8 cellular contexts compared by ENCODE assay signal in the genomic region with DNA sequence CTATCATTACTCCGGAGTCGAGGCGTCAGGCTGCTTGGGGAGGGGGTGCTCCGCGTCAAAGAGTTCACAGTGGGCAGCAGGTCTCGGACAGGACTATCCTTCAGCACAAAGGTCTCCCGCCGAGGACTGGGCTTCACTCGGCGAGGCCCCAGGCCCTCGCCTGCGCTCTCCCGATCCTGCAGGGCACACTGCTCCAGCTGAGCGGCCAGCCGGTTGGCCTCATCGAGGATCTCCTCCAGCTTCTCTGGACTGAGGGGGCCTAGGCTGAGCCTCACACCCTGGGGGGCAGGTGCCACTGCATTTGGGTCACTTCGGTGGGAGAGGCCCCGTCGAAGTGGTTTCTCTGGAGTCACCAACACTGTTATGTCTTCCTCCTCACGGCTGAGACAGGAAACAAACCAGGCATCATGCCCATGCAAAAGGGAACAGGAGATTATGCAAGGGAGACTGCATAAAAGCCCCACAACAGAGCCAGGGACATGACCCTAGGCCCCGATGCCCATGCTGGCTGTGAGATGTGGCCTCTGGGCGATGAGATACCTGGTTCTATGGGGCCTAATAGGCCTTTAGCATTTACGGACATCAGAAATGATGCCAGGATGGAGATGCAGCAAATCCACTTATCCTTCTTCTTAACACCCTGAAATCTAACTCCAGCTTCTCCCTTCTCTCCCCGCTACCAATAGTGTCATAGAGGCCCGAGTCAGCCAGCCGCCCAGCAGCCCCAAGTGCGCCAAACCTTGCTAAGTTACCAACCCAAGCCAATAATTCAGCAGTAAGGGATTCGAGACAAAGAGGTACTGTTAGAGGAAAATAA. TPM values are rescaled to one million over a fixed set of nuclear protein-coding genes. Genes with fewer than 3 reads are reported as not detected.
A peak's percentile ranks its signal among the peaks of the same experiment; 100 is the strongest.
DNase-seq lines count a peak whose midpoint lies in the region; TF ChIP-seq lines count a peak whose summit lies in the region.

No MANE protein-coding gene starts in this region.

- peaks cover 25% of the 10 kb centered on the region for H3K4me1 Mint-ChIP-seq in progenitor cell of endocrine pancreas (ENCODE audit: low read depth)

- TF ChIP-seq CTCF in GM06990 (IDR thresholded peaks at IDR 0.05; ENCODE audit: insufficient read depth, low read length, poor library complexity, severe bottlenecking) = no peak
- TF ChIP-seq CTCF in OCI-LY7 (conservative IDR thresholded peaks at IDR 0.05; ENCODE audit: low read length) = no peak
- TF ChIP-seq CTCF in progenitor cell of endocrine pancreas (IDR thresholded peaks at IDR 0.05; ENCODE audit: unreplicated experiment) = no peak
- no peak for TF ChIP-seq CTCF in GM13977 (IDR thresholded peaks at IDR 0.05; ENCODE audit: extremely low read depth, insufficient read depth, missing control alignments)

- no TSS peak for BruUV-seq in OCI-LY7 (replicated peaks; lab: Mats Ljungman, UMichigan)

- peak overlapping the region; percentile 98 for H3K4me3 Mint-ChIP-seq in progenitor cell of endocrine pancreas (ENCODE audit: low read depth)

- no peak overlapping the region for H3K27ac Mint-ChIP-seq in progenitor cell of endocrine pancreas

- peak overlapping the region; percentile 92 for H3K4me2 ChIP-seq in OCI-LY7 (ENCODE audit: low read length)

- H3K4me1 ChIP-seq in OCI-LY7 (ENCODE audit: insufficient read depth, low read length, poor library complexity, severe bottlenecking) = peaks cover 21% of the 10 kb centered on the region

- no peaks in the 10 kb centered on the region for H3K9me3 ChIP-seq in OCI-LY7 (ENCODE audit: low read length)

- H3K27ac ChIP-seq in OCI-LY7 (ENCODE audit: low read depth, low read length, poor library complexity, severe bottlenecking) (peak overlapping the region; percentile 60), epithelial cell of prostate (peak overlapping the region; percentile 80)

- H3K36me3 ChIP-seq in GM06990 (ENCODE audit: control insufficient read depth, insufficient read depth, low read length) (no peaks in the 10 kb centered on the region), OCI-LY7 (ENCODE audit: insufficient read depth, low read length) (peaks cover 34% of the 10 kb centered on the region)

- in situ Hi-C loops in GM13977 (cut with MboI; ENCODE audit: low pct_unique_long_range_greater_than_20kb, low sequenced_read_pairs, unreplicated experiment) = no loop called here

- no peaks in the 10 kb centered on the region for H3K9me2 ChIP-seq in OCI-LY7 (ENCODE audit: insufficient read depth, low read length)

- no peaks in the 10 kb centered on the region for H3K9me3 Mint-ChIP-seq in progenitor cell of endocrine pancreas (ENCODE audit: low read depth)

- no peaks in the 10 kb centered on the region for H4K20me1 ChIP-seq in OCI-LY7 (ENCODE audit: insufficient read depth, low read length)

- H3K27me3 Mint-ChIP-seq in progenitor cell of endocrine pancreas = no peaks in the 10 kb centered on the region

- peak overlapping the region; percentile 71; the same call in 1 of the 2 replicates for H2AFZ ChIP-seq in OCI-LY7 (ENCODE audit: low read length)

- CTCF ChIA-PET in OCI-LY7 (lab: Charles Lee; ENCODE audit: unreplicated experiment) = interaction anchor here (0.6 to 0.9 kb wide), 2 partner anchors 10 to 116 kb away, joined by 3 to 5 read pairs; a partner anchor contains a TSS

- H3K27me3 ChIP-seq in GM06990 (replicated peaks; ENCODE audit: control insufficient read depth, insufficient read depth, low read length) = no peaks in the 10 kb centered on the region

- DNase-seq in GM06990 (ENCODE audit: extremely low read depth, insufficient read length) (no peak), OCI-LY7 (ENCODE audit: low spot score) (no peak), epithelial cell of prostate (ENCODE audit: low read depth, low spot score) (no peak), progenitor cell of endocrine pancreas (ENCODE audit: low spot score, unreplicated experiment) (no peak), GM13977 (ENCODE audit: low spot score) (no peak), NCI-H526 treated with DMSO at 0.1 percent for 48 hours (lab: John Stamatoyannopoulos, UW) (no peak), NCI-H2227 treated with DMSO at 0.1 percent for 48 hours (lab: John Stamatoyannopoulos, UW) (no peak), NCI-H2081 (lab: John Stamatoyannopoulos, UW) (no peak)

- H3K4me3 ChIP-seq in GM06990 (replicated peaks; ENCODE audit: low read depth, low read length) (peak overlapping the region; percentile 85), OCI-LY7 (ENCODE audit: low read depth, low read length, poor library complexity, severe bottlenecking) (peak overlapping the region; percentile 77)

- POLR2A ChIA-PET in OCI-LY7 (lab: Charles Lee) = interaction anchor here (1.2 to 1.6 kb wide), 9 partner anchors 15 to 248 kb away, joined by 3 to 14 read pairs (median 4); a partner anchor contains a TSS

- intact Hi-C loops in OCI-LY7 (cut with micrococcal nuclease; ENCODE audit: unreplicated experiment) = loop anchor here (5.0 kb wide), 1 partner anchor 200 kb away; a partner anchor contains a TSS

- peaks cover 7% of the 10 kb centered on the region; the same call in 1 of the 2 replicates for H3K79me2 ChIP-seq in OCI-LY7 (ENCODE audit: insufficient read depth, low read depth, low read length)

- peaks cover 6% of the 10 kb centered on the region for H3K36me3 Mint-ChIP-seq in progenitor cell of endocrine pancreas (ENCODE audit: insufficient read depth)

RNA-seq across cellular contexts. Expression of a gene that starts 1.1 kb away (rescaled TPM):
- total RNA-seq in OCI-LY7 (2014; rRNA removed; shearing (Covaris generic)) = 42.7 and 44.5 TPM in 2 replicates
- total RNA-seq in OCI-LY7 (2022) = 40.7 and 43.7 TPM in 2 replicates
- total RNA-seq in progenitor cell of endocrine pancreas = 26.1 and 29.4 TPM in 2 replicates

RNA-seq across cellular contexts. Expression of a gene that starts 24.9 kb away (rescaled TPM):
- 0.16 TPM in 1 of 2 replicates, not detected in the other for total RNA-seq in OCI-LY7 (2014; rRNA removed; shearing (Covaris generic))
- total RNA-seq in OCI-LY7 (2022) = 0.35 TPM in 1 of 2 replicates, not detected in the other
- total RNA-seq in progenitor cell of endocrine pancreas = 0.29 TPM in 1 of 2 replicates, not detected in the other

RNA-seq across cellular contexts. Expression of a gene that starts 32.5 kb away (rescaled TPM):
- 5.0 and 6.9 TPM in 2 replicates for total RNA-seq in OCI-LY7 (2014; rRNA removed; shearing (Covaris generic))
- total RNA-seq in OCI-LY7 (2022) = 12.5 and 13.0 TPM in 2 replicates
- total RNA-seq in progenitor cell of endocrine pancreas = 33.7 and 38.7 TPM in 2 replicates
